21 cellular contexts compared by ENCODE assay signal in the genomic region with DNA sequence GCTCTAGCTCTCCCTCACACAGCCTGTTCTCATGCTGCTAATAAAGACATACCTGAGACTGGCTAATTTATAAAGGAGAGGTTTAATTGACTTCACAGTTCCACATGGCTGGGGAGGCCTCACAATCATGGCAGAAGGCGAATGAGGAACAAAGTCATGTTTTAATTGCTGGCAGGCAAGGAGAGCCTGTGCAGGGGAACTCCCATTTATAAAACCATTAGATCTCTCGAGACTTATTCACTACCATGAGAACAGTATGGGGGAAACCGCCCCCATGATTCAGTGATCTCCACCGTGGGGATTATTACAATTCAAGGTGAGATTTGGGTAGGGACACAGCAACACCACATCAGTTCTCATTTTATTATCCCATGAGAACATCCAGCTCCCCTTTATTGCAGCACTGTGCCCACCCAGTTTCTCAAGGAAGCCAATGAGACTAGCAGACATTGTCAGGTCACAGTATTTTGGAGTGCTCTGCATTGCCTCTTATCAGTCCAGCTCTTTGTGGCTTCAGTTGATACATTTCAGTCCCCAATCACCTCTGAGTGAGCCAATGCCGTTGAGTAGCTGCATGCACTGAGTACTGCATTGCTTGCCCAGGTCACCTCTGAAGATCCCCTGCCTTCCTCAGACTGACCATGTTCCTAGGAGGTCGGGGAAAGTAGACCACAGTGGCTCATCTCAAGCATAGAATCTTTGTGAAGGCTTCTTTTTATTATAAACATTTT.
"Had no signal": no experiment of that assay in that cellular context is flagged by ENCODE, and none has a peak within 500 bp of the region (broad histone marks: within the 10 kb centered on the region; RNA-seq: fewer than 3 reads in every experiment).

No MANE protein-coding gene starts in this region.

- H3K4me3 Mint-ChIP-seq: activated CD4-positive, alpha-beta T cell treated with anti-CD3 and anti-CD28 coated beads, Interleukin-2, amount 10 ng/mL, durations not matched to agents 24 days and 14 days; activated CD8-positive, alpha-beta T cell treated with anti-CD3 and anti-CD28 coated beads, Interleukin-2, amount 10 ng/mL, durations not matched to agents 7 days and 5 days; activated T-cell treated with anti-CD3 and anti-CD28 coated beads, Interleukin-2, amount 50 U/mL, for 72 hours; natural killer cell; T-helper 1 cell treated with Interleukin-12 subunit alpha and Interleukin-12 subunit beta and Interleukin-4 antibody, amounts not matched to agents 30 μg/mL and 1 μg/mL, for 36 hours; WTC11 had no signal

- H3K27me3 ChIP-seq: cardiac muscle cell, tibial nerve, vagina had no signal

- H3K9me3 Mint-ChIP-seq: natural killer cell; T-helper 1 cell treated with Interleukin-12 subunit alpha and Interleukin-12 subunit beta and Interleukin-4 antibody, amounts not matched to agents 30 μg/mL and 1 μg/mL, for 36 hours; WTC11 had no signal

- H3K36me3 ChIP-seq: cardiac muscle cell, tibial nerve, vagina had no signal

- DNase-seq: activated CD4-positive, alpha-beta T cell treated with anti-CD3 and anti-CD28 coated beads, Interleukin-2, amount 10 ng/mL, durations not matched to agents 24 days and 14 days; activated CD8-positive, alpha-beta memory T cell treated with anti-CD3 and anti-CD28 coated beads, Interleukin-2, amount 50 U/mL, for 4 hours; activated CD8-positive, alpha-beta T cell treated with anti-CD3 and anti-CD28 coated beads, Interleukin-2, amount 10 ng/mL, durations not matched to agents 7 days and 5 days; activated gamma-delta T cell; activated T-cell treated with anti-CD3 and anti-CD28 coated beads, Interleukin-2, amount 50 U/mL, for 72 hours; cortex of kidney; effector CD4-positive, alpha-beta T cell; foreskin fibroblast; glutamatergic neuron; mucosa of descending colon; natural killer cell; stimulated activated CD4-positive, alpha-beta T cell treated with anti-CD3 and anti-CD28 coated beads, Interleukin-1b, Interleukin-23, amount 100 ng/mL, for 48 hours had no signal

- H3K27ac Mint-ChIP-seq: activated CD4-positive, alpha-beta T cell treated with anti-CD3 and anti-CD28 coated beads, Interleukin-2, amount 10 ng/mL, durations not matched to agents 24 days and 14 days; activated CD8-positive, alpha-beta T cell treated with anti-CD3 and anti-CD28 coated beads, Interleukin-2, amount 10 ng/mL, durations not matched to agents 7 days and 5 days; activated naive CD4-positive, alpha-beta T cell treated with anti-CD3 and anti-CD28 coated beads, Interleukin-2, amount 50 U/mL, for 72 hours; activated T-cell treated with anti-CD3 and anti-CD28 coated beads, Interleukin-2, amount 50 U/mL, for 72 hours; progenitor cell of endocrine pancreas; T-helper 1 cell treated with Interleukin-12 subunit alpha and Interleukin-12 subunit beta and Interleukin-4 antibody, amounts not matched to agents 30 μg/mL and 1 μg/mL, for 36 hours; WTC11 had no signal

- H3K36me3 Mint-ChIP-seq: natural killer cell, WTC11 had no signal

- H3K4me3 ChIP-seq: cardiac muscle cell, lung, mucosa of descending colon, tibial nerve, vagina had no signal

- H3K27ac ChIP-seq: cardiac muscle cell had no signal

- ATAC-seq: activated CD8-positive, alpha-beta T cell treated with anti-CD3 and anti-CD28 coated beads, Interleukin-2, amount 10 ng/mL, durations not matched to agents 7 days and 5 days; activated naive CD4-positive, alpha-beta T cell treated with anti-CD3 and anti-CD28 coated beads, Interleukin-2, amount 50 U/mL, for 72 hours; activated T-cell treated with anti-CD3 and anti-CD28 coated beads, Interleukin-2, amount 50 U/mL, for 72 hours; mucosa of descending colon; sciatic nerve; WTC11 had no signal

- H3K27me3 Mint-ChIP-seq: activated CD4-positive, alpha-beta T cell treated with anti-CD3 and anti-CD28 coated beads, Interleukin-2, amount 10 ng/mL, durations not matched to agents 24 days and 14 days; progenitor cell of endocrine pancreas had no signal

- H3K9me3 ChIP-seq: mucosa of descending colon, tibial nerve, vagina had no signal
